32 cellular contexts compared by ENCODE assay signal in genomic region chr3:147369231-147369630, GRCh38. TPM values are rescaled to one million over a fixed set of nuclear protein-coding genes. Genes with fewer than 3 reads are reported as not detected.
DNase-seq lines count a peak whose midpoint lies in the region; ATAC-seq, FAIRE-seq and TF ChIP-seq lines count a peak whose summit lies in the region.
"Had no signal": no experiment of that assay in that cellular context is flagged by ENCODE, and none has a peak within 500 bp of the region (broad histone marks: within the 10 kb centered on the region; RNA-seq: fewer than 3 reads in every experiment).

No MANE protein-coding gene starts in this region.

- H3K27ac ChIP-seq in GM23338 (ENCODE audit: low read depth), result no peak overlapping the region
- no peak overlapping the region for H3K27ac ChIP-seq in WERI-Rb-1
- H3K27ac ChIP-seq in endothelial cell of umbilical vein (ENCODE audit: insufficient read depth, low read depth, low read length), result no peak overlapping the region
- H3K27ac ChIP-seq in neuronal stem cell (replicated peaks; ENCODE audit: low read length), result no peak overlapping the region
- no peak overlapping the region for H3K27ac ChIP-seq in foreskin keratinocyte
- H3K27ac ChIP-seq: BLaER1, breast epithelium, gastrocnemius medialis, left ventricle myocardium inferior, ovary, spleen, transverse colon, VCaP had no signal

- TF ChIP-seq CTCF in GM23338 (conservative IDR thresholded peaks at IDR 0.05; ENCODE audit: low read depth in 2 of 2) (no peak), WERI-Rb-1 (IDR thresholded peaks at IDR 0.05; ENCODE audit: low read depth, low read length) (no peak), endothelial cell of umbilical vein (IDR thresholded peaks at IDR 0.05; ENCODE audit: extremely low read depth in 1 of 2, insufficient read depth in 1 of 2, low read depth in 1 of 2, low read length in 2 of 2) (no peak), foreskin keratinocyte (conservative IDR thresholded peaks at IDR 0.05) (no peak)

- DNase-seq in GM23338 (ENCODE audit: low spot score) (no peak), WERI-Rb-1 (no peak), endothelial cell of umbilical vein (ENCODE audit: low read depth, low spot score) (no peak), neuronal stem cell (ENCODE audit: low spot score) (no peak), foreskin keratinocyte (no peak)
- DNase-seq: activated CD4-positive, alpha-beta T cell treated with anti-CD3 and anti-CD28 coated beads, Interleukin-2, amount 50 U/mL, for 1 hour; activated naive CD4-positive, alpha-beta T cell; activated T-cell treated with anti-CD3 and anti-CD28 coated beads, Interleukin-2, amount 50 U/mL, for 72 hours; effector memory CD8-positive, alpha-beta T cell; gastrocnemius medialis; hippocampal formation; left ventricle myocardium inferior; NCI-H1092 treated with DMSO at 0.1 percent for 48 hours; NCI-H187 treated with DMSO at 0.1 percent for 48 hours; NCI-H2171 treated with DMSO at 0.1 percent for 48 hours; NK-92 treated with Interleukin-12 subunit alpha and Interleukin-12 subunit beta, amount 100 ng/mL, for 24 hours; ovary; PC-3; spleen; SW 1271; T-helper 9 cell; transverse colon had no signal

- H3K4me1 ChIP-seq in GM23338 (ENCODE audit: insufficient read depth) (peaks cover 69% of the 10 kb centered on the region), endothelial cell of umbilical vein (ENCODE audit: control insufficient read depth, extremely low read depth, insufficient read depth, low read length) (no peaks in the 10 kb centered on the region), neuronal stem cell (ENCODE audit: control insufficient read depth in 2 of 2, insufficient read depth in 1 of 2, low read depth in 1 of 2, low read length in 2 of 2) (peaks cover 1 to 11% of the 10 kb centered on the region in 2 donors), foreskin keratinocyte (no peaks in the 10 kb centered on the region)
- H3K4me1 ChIP-seq: BLaER1, breast epithelium, spleen, transverse colon had no signal

- H3K9me3 Mint-ChIP-seq in GM23338, result peaks cover 6% of the 10 kb centered on the region

- H3K27me3 ChIP-seq in GM23338 (ENCODE audit: insufficient read depth), result peaks cover 99% of the 10 kb centered on the region
- H3K27me3 ChIP-seq in WERI-Rb-1 (ENCODE audit: insufficient read depth, low read depth, severe bottlenecking), result peaks cover 11% of the 10 kb centered on the region
- peaks cover 88 to 97% of the 10 kb centered on the region in 2 experiments for H3K27me3 ChIP-seq in endothelial cell of umbilical vein (ENCODE audit: control insufficient read depth in 2 of 2, insufficient read depth in 2 of 2, low read length in 2 of 2)
- H3K27me3 ChIP-seq in neuronal stem cell (ENCODE audit: control insufficient read depth in 3 of 3, insufficient read depth in 3 of 3, low read depth in 1 of 3, low read length in 3 of 3), result peaks cover 16 to 98% (median 75%) of the 10 kb centered on the region in 3 experiments
- H3K27me3 ChIP-seq in foreskin keratinocyte, result peaks cover 77% of the 10 kb centered on the region
- H3K27me3 ChIP-seq: ovary had no signal

- no peaks in the 10 kb centered on the region for H3K79me1 ChIP-seq in neuronal stem cell (ENCODE audit: low read depth, low read length)

- H2BK15ac ChIP-seq in neuronal stem cell (ENCODE audit: low read length), result no peak overlapping the region

- H2BK120ac ChIP-seq in neuronal stem cell (ENCODE audit: low read depth, low read length), result no peak overlapping the region

- H2BK5ac ChIP-seq in neuronal stem cell (ENCODE audit: low read length), result no peak overlapping the region

- no peak overlapping the region for H4K91ac ChIP-seq in neuronal stem cell (ENCODE audit: low read depth, low read length, poor library complexity)

- H3K4me1 Mint-ChIP-seq in GM23338, result peaks cover 55% of the 10 kb centered on the region

- H3K4ac ChIP-seq in neuronal stem cell (ENCODE audit: low read length), result no peak overlapping the region

- no peak overlapping the region for H3K23ac ChIP-seq in neuronal stem cell (ENCODE audit: low read depth, low read length, poor library complexity)

- H3K14ac ChIP-seq in neuronal stem cell (ENCODE audit: low read length), result no peak overlapping the region

- peak overlapping the region; percentile 47 for H3K4me3 Mint-ChIP-seq in GM23338
- H3K4me3 Mint-ChIP-seq: activated T-cell treated with anti-CD3 and anti-CD28 coated beads, Interleukin-2, amount 50 U/mL, for 72 hours; effector memory CD8-positive, alpha-beta T cell had no signal

- no peak for TF ChIP-seq POLR2A in endothelial cell of umbilical vein (IDR thresholded peaks at IDR 0.05; ENCODE audit: low read depth, low read length)

- H3K9me2 ChIP-seq in GM23338 (ENCODE audit: insufficient read depth), result no peaks in the 10 kb centered on the region

- H3K4me3 ChIP-seq in GM23338, result peak overlapping the region; percentile 40
- H3K4me3 ChIP-seq in WERI-Rb-1 (ENCODE audit: low read depth, low read length), result peak overlapping the region; percentile 63
- H3K4me3 ChIP-seq in endothelial cell of umbilical vein (replicated peaks in 1 of 3; ENCODE audit: insufficient read depth in 1 of 3, low read depth in 1 of 3, low read length in 3 of 3), result no peak overlapping the region
- no peak overlapping the region for H3K4me3 ChIP-seq in neuronal stem cell (ENCODE audit: low read length in 2 of 2)
- H3K4me3 ChIP-seq: breast epithelium, gastrocnemius medialis, left ventricle myocardium inferior, ovary, spleen, transverse colon had no signal

- no peak overlapping the region for H3K18ac ChIP-seq in neuronal stem cell (ENCODE audit: low read length)

- ATAC-seq in GM23338 (no peak), HG03432 (IDR thresholded peaks at IDR 0.05; ENCODE audit: unreplicated experiment) (no peak), foreskin keratinocyte (no peak), HG02981 (IDR thresholded peaks at IDR 0.05; ENCODE audit: unreplicated experiment) (no peak)
- ATAC-seq: activated T-cell treated with anti-CD3 and anti-CD28 coated beads, Interleukin-2, amount 50 U/mL, for 72 hours; effector memory CD8-positive, alpha-beta T cell; esophagus mucosa; gastrocnemius medialis; PC-3; Right ventricle myocardium inferior had no signal

- H3K79me2 ChIP-seq in GM23338 (replicated peaks; ENCODE audit: insufficient read depth) (no peaks in the 10 kb centered on the region), endothelial cell of umbilical vein (ENCODE audit: control insufficient read depth, insufficient read depth, low read length) (no peaks in the 10 kb centered on the region)

- no peak overlapping the region for H4K8ac ChIP-seq in neuronal stem cell (ENCODE audit: low read depth, low read length)

- CTCF ChIA-PET in endothelial cell of umbilical vein (lab: Charles Lee), result interaction anchor here (0.5 to 2.8 kb wide), 5 partner anchors 8 to 15 kb away, joined by 3 to 11 read pairs (median 4); no protein-coding TSS in a partner anchor

- BruUV-seq in endothelial cell of umbilical vein (replicated peaks; lab: Mats Ljungman, UMichigan), result no TSS peak

- H3K9ac ChIP-seq in endothelial cell of umbilical vein (replicated peaks; ENCODE audit: extremely low read depth, insufficient read depth, low read length), result no peak overlapping the region
- no peak overlapping the region for H3K9ac ChIP-seq in neuronal stem cell (ENCODE audit: low read depth, low read length, poor library complexity)
- H3K9ac ChIP-seq: BLaER1 had no signal

- H3K27ac Mint-ChIP-seq in GM23338, result no peak overlapping the region
- H3K27ac Mint-ChIP-seq: activated T-cell treated with anti-CD3 and anti-CD28 coated beads, Interleukin-2, amount 50 U/mL, for 72 hours; effector memory CD8-positive, alpha-beta T cell had no signal

- no peak overlapping the region for H2AK5ac ChIP-seq in neuronal stem cell (ENCODE audit: low read depth, low read length)

- no peak overlapping the region for H2BK12ac ChIP-seq in neuronal stem cell (ENCODE audit: low read length)

- no peaks in the 10 kb centered on the region for H3K36me3 Mint-ChIP-seq in GM23338 (ENCODE audit: low read depth)

- no peak for FAIRE-seq in endothelial cell of umbilical vein (lab: Jason Lieb, UNC)
- FAIRE-seq: colon had no signal

- H3K9me1 ChIP-seq in endothelial cell of umbilical vein (replicated peaks; ENCODE audit: control insufficient read depth, extremely low read depth, insufficient read depth, low read length), result no peaks in the 10 kb centered on the region

- no peaks in the 10 kb centered on the region for H3K9me3 ChIP-seq in WERI-Rb-1 (ENCODE audit: severe bottlenecking)
- no peaks in the 10 kb centered on the region for H3K9me3 ChIP-seq in endothelial cell of umbilical vein (replicated peaks; ENCODE audit: control insufficient read depth, insufficient read depth, low read length)
- peaks cover 0 to 5% of the 10 kb centered on the region in 2 donors for H3K9me3 ChIP-seq in neuronal stem cell (replicated peaks in 1 of 2; ENCODE audit: control insufficient read depth in 2 of 2, insufficient read depth in 1 of 2, low read depth in 1 of 2, low read length in 2 of 2)
- H3K9me3 ChIP-seq: breast epithelium, gastrocnemius medialis, left ventricle myocardium inferior, ovary, spleen, transverse colon had no signal

- WGBS in neuronal stem cell (ENCODE audit: extremely low coverage in 2 of 2, insufficient read length in 2 of 2, insufficient replicate concordance in 1 of 2), 2 donors, result no CpG with 5 or more reads among the region's 13 CpGs

- H3K27me3 Mint-ChIP-seq in GM23338 (ENCODE audit: insufficient read depth, low read depth, poor library complexity), result peaks cover 92% of the 10 kb centered on the region

- peaks cover 23% of the 10 kb centered on the region for H3F3A ChIP-seq in GM23338 (replicated peaks; ENCODE audit: low read depth)

- H2AFZ ChIP-seq in GM23338 (no peak overlapping the region), endothelial cell of umbilical vein (ENCODE audit: low read depth, low read length) (no peak overlapping the region), neuronal stem cell (ENCODE audit: low read length) (peak overlapping the region; percentile 66)

- H3K36me3 ChIP-seq in GM23338 (ENCODE audit: insufficient read depth) (no peaks in the 10 kb centered on the region), WERI-Rb-1 (no peaks in the 10 kb centered on the region), endothelial cell of umbilical vein (ENCODE audit: control insufficient read depth in 2 of 2, extremely low read depth in 1 of 2, insufficient read depth in 2 of 2, low read length in 2 of 2) (no peaks in the 10 kb centered on the region), neuronal stem cell (replicated peaks in 1 of 2; ENCODE audit: control insufficient read depth in 2 of 2, insufficient read depth in 2 of 2, low read length in 2 of 2) (no peaks in the 10 kb centered on the region)
- H3K36me3 ChIP-seq: BLaER1, breast epithelium, gastrocnemius medialis, left ventricle myocardium inferior, ovary, spleen, transverse colon had no signal

- H3K4me2 ChIP-seq in GM23338, result peak overlapping the region; percentile 62
- H3K4me2 ChIP-seq in endothelial cell of umbilical vein (ENCODE audit: insufficient read depth, low read length), result no peak overlapping the region
- H3K4me2 ChIP-seq in neuronal stem cell (ENCODE audit: insufficient read depth, low read length, poor library complexity, severe bottlenecking), result no peak overlapping the region
- H3K4me2 ChIP-seq: BLaER1 had no signal

- 0 out of 2 replicates have a peak, but pooled peaks cover 4% of the 10 kb centered on the region for H4K20me1 ChIP-seq in GM23338 (replicated peaks; ENCODE audit: insufficient read depth)
- no peaks in the 10 kb centered on the region for H4K20me1 ChIP-seq in endothelial cell of umbilical vein (replicated peaks; ENCODE audit: control insufficient read depth, extremely low read depth, insufficient read depth, low read length)
- H4K20me1 ChIP-seq: BLaER1 had no signal

- intact Hi-C loops in endothelial cell of umbilical vein (cut with micrococcal nuclease), result no loop called here

- dilution Hi-C loops in endothelial cell of umbilical vein (cut with MboI; ENCODE audit: extremely low pct_ligation_motif_present, low sequenced_read_pairs), result no loop called here

- POLR2A ChIA-PET in endothelial cell of umbilical vein (lab: Charles Lee), result no interaction called here

RNA-seq across cellular contexts. Expression of gene ZIC4, which starts 37.1 kb away (rescaled TPM):
- total RNA-seq in GM23338 (2014; rRNA removed; shearing (Covaris generic)), result not detected in 2 replicates
- polyA plus RNA-seq in GM23338 (2016; fragmentation: Nextera tagmentation; extraction: Ambion mirVana), result 0.12 TPM in 1 of 2 replicates, not detected in the other
- total RNA-seq in endothelial cell of umbilical vein, result not detected in 2 replicates
- not detected in 2 replicates for polyA plus RNA-seq in endothelial cell of umbilical vein
- not detected in 2 replicates for polyA plus RNA-seq in endothelial cell of umbilical vein (2011; cell fraction: cytosol; rRNA removed)
- polyA plus RNA-seq in endothelial cell of umbilical vein (2011; cell fraction: nucleus; rRNA removed), result not detected in 2 replicates
- not detected in 2 replicates for polyA plus RNA-seq in endothelial cell of umbilical vein (2012)
- not detected in 2 replicates for polyA minus RNA-seq in endothelial cell of umbilical vein
- not detected for polyA minus RNA-seq in endothelial cell of umbilical vein (2011; cell fraction: cytosol; rRNA and poly(A)+ RNA removed)
- not detected in 2 replicates for polyA minus RNA-seq in endothelial cell of umbilical vein (2011; cell fraction: nucleus; rRNA and poly(A)+ RNA removed)
- polyA plus RNA-seq in neuronal stem cell (2013, experiment 1 of 2), result 0.67 TPM
- 0.78 TPM for polyA plus RNA-seq in neuronal stem cell (2013, experiment 2 of 2)
- not detected in 2 replicates for total RNA-seq in foreskin keratinocyte
- not detected in 2 replicates for polyA plus RNA-seq in foreskin keratinocyte
- total RNA-seq: activated T-cell treated with anti-CD3 and anti-CD28 coated beads, Interleukin-2, amount 50 U/mL, for 72 hours; esophagus mucosa; left ventricle myocardium inferior; mesenteric fat pad; ovary; PC-3; Right ventricle myocardium inferior; spleen; transverse colon had no signal
- polyA plus RNA-seq: AG04450, ovary, spleen had no signal

RNA-seq across cellular contexts. Expression of gene ZIC1, which starts 39.9 kb away (rescaled TPM):
- total RNA-seq in GM23338 (2014; rRNA removed; shearing (Covaris generic)), result 0.19 and 0.21 TPM in 2 replicates
- polyA plus RNA-seq in GM23338 (2016; fragmentation: Nextera tagmentation; extraction: Ambion mirVana) (0.95 and 1.4 TPM in 2 replicates), endothelial cell of umbilical vein (not detected in 2 replicates), foreskin keratinocyte (not detected in 2 replicates)
- total RNA-seq in endothelial cell of umbilical vein (not detected in 2 replicates), foreskin keratinocyte (not detected in 2 replicates)
- not detected in 2 replicates for polyA plus RNA-seq in endothelial cell of umbilical vein (2011; cell fraction: cytosol; rRNA removed)
- polyA plus RNA-seq in endothelial cell of umbilical vein (2011; cell fraction: nucleus; rRNA removed), result not detected in 2 replicates
- not detected in 2 replicates for polyA plus RNA-seq in endothelial cell of umbilical vein (2012)
- not detected in 2 replicates for polyA minus RNA-seq in endothelial cell of umbilical vein
- not detected for polyA minus RNA-seq in endothelial cell of umbilical vein (2011; cell fraction: cytosol; rRNA and poly(A)+ RNA removed)
- not detected in 2 replicates for polyA minus RNA-seq in endothelial cell of umbilical vein (2011; cell fraction: nucleus; rRNA and poly(A)+ RNA removed)
- 24.9 TPM for polyA plus RNA-seq in neuronal stem cell (2013, experiment 1 of 2)
- polyA plus RNA-seq in neuronal stem cell (2013, experiment 2 of 2), result 27.0 TPM
- total RNA-seq: activated T-cell treated with anti-CD3 and anti-CD28 coated beads, Interleukin-2, amount 50 U/mL, for 72 hours; left ventricle myocardium inferior; mesenteric fat pad; PC-3; Right ventricle myocardium inferior; spleen; transverse colon had no signal
- polyA plus RNA-seq: AG04450, spleen had no signal

Comparison
In these comparisons a context has a peak if more than half of its experiments do, and no peak if none do; other contexts are left out.
1. H3K4me3 ChIP-seq: peak in GM23338 (single experiment) and WERI-Rb-1 (single experiment); none in endothelial cell of umbilical vein (0 of 3) and neuronal stem cell (0 of 2).